In the genomic region with DNA sequence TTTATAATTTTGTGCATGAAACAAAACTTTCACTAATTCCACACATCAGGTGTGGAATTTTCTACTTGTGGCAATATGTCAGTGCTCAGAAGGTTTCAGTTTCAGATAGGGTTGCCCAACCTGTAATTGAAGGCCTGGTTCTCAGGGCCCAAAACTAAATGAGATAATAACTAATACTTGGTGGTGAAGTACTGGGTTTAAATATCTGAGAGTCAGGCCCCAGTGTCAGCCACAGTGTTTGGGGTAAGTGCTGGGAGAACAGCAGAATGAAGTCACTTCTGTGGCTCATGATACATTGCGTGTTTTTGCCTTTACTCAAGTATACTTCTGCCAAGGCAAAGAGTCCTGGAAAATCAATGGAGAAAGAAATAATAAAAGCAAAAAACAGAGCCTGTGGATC, we compare ENCODE assay signal across 12 cellular contexts. TPM values are rescaled to one million over a fixed set of nuclear protein-coding genes. Genes with fewer than 3 reads are reported as not detected.
A peak's percentile ranks its signal among the peaks of the same experiment; 100 is the strongest.
DNase-seq lines count a peak whose midpoint lies in the region; ATAC-seq, FAIRE-seq and TF ChIP-seq lines count a peak whose summit lies in the region.
"Had no signal": no experiment of that assay in that cellular context is flagged by ENCODE, and none has a peak within 500 bp of the region (broad histone marks: within the 10 kb centered on the region; RNA-seq: fewer than 3 reads in every experiment).

No MANE protein-coding gene starts in this region.

- no peak overlapping the region for H3K27ac ChIP-seq in GM23338 (ENCODE audit: low read depth)

- no peaks in the 10 kb centered on the region for H3K9me3 Mint-ChIP-seq in activated CD8-positive, alpha-beta T cell treated with anti-CD3 and anti-CD28 coated beads, Interleukin-2, amount 10 ng/mL, durations not matched to agents 7 days and 5 days (ENCODE audit: insufficient read depth)
- peaks cover 0 to 1% (median 0%) of the 10 kb centered on the region in 7 donors for H3K9me3 Mint-ChIP-seq in naive B cell
- H3K9me3 Mint-ChIP-seq in GM23338 = no peaks in the 10 kb centered on the region

- H3F3A ChIP-seq in GM23338 (replicated peaks; ENCODE audit: low read depth) = peaks cover 22% of the 10 kb centered on the region; the same call in 1 of the 2 replicates

- no peak overlapping the region for H3K4me2 ChIP-seq in GM23338

- POLR2A ChIA-PET in activated CD8-positive, alpha-beta T cell treated with anti-CD3 and anti-CD28 coated beads, Interleukin-2, amount 10 ng/mL, durations not matched to agents 7 days and 5 days (lab: Charles Lee) = no interaction called here

- peaks cover 78% of the 10 kb centered on the region for H3K36me3 Mint-ChIP-seq in activated CD8-positive, alpha-beta T cell treated with anti-CD3 and anti-CD28 coated beads, Interleukin-2, amount 10 ng/mL, durations not matched to agents 7 days and 5 days (ENCODE audit: low read depth)
- H3K36me3 Mint-ChIP-seq in naive B cell = peaks cover 6 to 15% of the 10 kb centered on the region in 2 donors
- H3K36me3 Mint-ChIP-seq in GM23338 (ENCODE audit: low read depth) = peaks cover 69% of the 10 kb centered on the region

- H3K36me3 ChIP-seq in GM23338 (ENCODE audit: insufficient read depth) = peaks cover 30% of the 10 kb centered on the region

- intact Hi-C loops in cardiac septum (cut with DNase I) = no loop called here

- H3K27me3 ChIP-seq in GM23338 (ENCODE audit: insufficient read depth) = no peaks in the 10 kb centered on the region

- peak; percentile 21 for FAIRE-seq in GM18507 (lab: Jason Lieb, UNC)
- FAIRE-seq in D721Med (lab: Jason Lieb, UNC) = no peak
- FAIRE-seq: endothelial cell of umbilical vein, HTR-8/SVneo had no signal

- H3K9me2 ChIP-seq in GM23338 (ENCODE audit: insufficient read depth) = no peaks in the 10 kb centered on the region

- peaks cover 91% of the 10 kb centered on the region for H4K20me1 ChIP-seq in GM23338 (replicated peaks; ENCODE audit: insufficient read depth)

- peaks cover 100% of the 10 kb centered on the region for H3K79me2 ChIP-seq in GM23338 (replicated peaks; ENCODE audit: insufficient read depth)

- no peak for ATAC-seq in activated CD8-positive, alpha-beta T cell treated with anti-CD3 and anti-CD28 coated beads, Interleukin-2, amount 10 ng/mL, durations not matched to agents 7 days and 5 days
- no peak for ATAC-seq in naive B cell (ENCODE audit: low read depth in 2 of 2)
- no peak for ATAC-seq in GM23338

- no peaks in the 10 kb centered on the region for H3K27me3 Mint-ChIP-seq in activated CD8-positive, alpha-beta T cell treated with anti-CD3 and anti-CD28 coated beads, Interleukin-2, amount 10 ng/mL, durations not matched to agents 7 days and 5 days (ENCODE audit: low read depth)
- no peaks in the 10 kb centered on the region for H3K27me3 Mint-ChIP-seq in naive B cell
- no peaks in the 10 kb centered on the region for H3K27me3 Mint-ChIP-seq in GM23338 (ENCODE audit: insufficient read depth, low read depth, poor library complexity)

- peaks cover 14% of the 10 kb centered on the region; the same call in 1 of the 2 replicates for H3K4me1 ChIP-seq in GM23338 (ENCODE audit: insufficient read depth)

- no peak overlapping the region for H3K4me3 Mint-ChIP-seq in activated CD8-positive, alpha-beta T cell treated with anti-CD3 and anti-CD28 coated beads, Interleukin-2, amount 10 ng/mL, durations not matched to agents 7 days and 5 days
- H3K4me3 Mint-ChIP-seq in naive B cell (peak overlapping the region in 7 of 8 donors; percentile 40 to 86 (median 72)), GM23338 (no peak overlapping the region)

- CTCF ChIA-PET in activated CD8-positive, alpha-beta T cell treated with anti-CD3 and anti-CD28 coated beads, Interleukin-2, amount 10 ng/mL, durations not matched to agents 7 days and 5 days (lab: Charles Lee) = no interaction called here

- H3K4me3 ChIP-seq in AG10803 (ENCODE audit: low read length) = no peak overlapping the region
- H3K4me3 ChIP-seq in GM23338 = no peak overlapping the region

- peaks cover 74% of the 10 kb centered on the region for H3K4me1 Mint-ChIP-seq in activated CD8-positive, alpha-beta T cell treated with anti-CD3 and anti-CD28 coated beads, Interleukin-2, amount 10 ng/mL, durations not matched to agents 7 days and 5 days (ENCODE audit: low read depth)
- H3K4me1 Mint-ChIP-seq in naive B cell (peaks cover 56 to 82% (median 72%) of the 10 kb centered on the region in 3 donors), GM23338 (peaks cover 28% of the 10 kb centered on the region)

- DNase-seq in AG10803 (ENCODE audit: low read depth) (peak; percentile 81), GM18507 (ENCODE audit: extremely low spot score, insufficient read length, low read depth) (no peak), naive B cell (no peak), D721Med (ENCODE audit: insufficient read length, low spot score) (no peak), GM23338 (ENCODE audit: low spot score) (no peak), cardiac septum (ENCODE audit: low spot score) (no peak), SIG-M5 treated with dmso at 0.1 percent for 504 hours (lab: John Stamatoyannopoulos, UW; ENCODE audit: unreplicated experiment) (no peak)
- DNase-seq in activated CD8-positive, alpha-beta T cell treated with anti-CD3 and anti-CD28 coated beads, Interleukin-2, amount 10 ng/mL, durations not matched to agents 7 days and 5 days = no peak
- DNase-seq: anterior cingulate cortex, COR-L47 had no signal

- no peak overlapping the region for H2AFZ ChIP-seq in GM23338

- TF ChIP-seq CTCF in AG10803 (conservative IDR thresholded peaks at IDR 0.05; ENCODE audit: low read length) (no peak), D721Med (IDR thresholded peaks at IDR 0.05; ENCODE audit: insufficient read depth, missing control alignments) (no peak), GM23338 (conservative IDR thresholded peaks at IDR 0.05; ENCODE audit: low read depth in 2 of 2) (no peak)

- peak overlapping the region; percentile 55 for H3K27ac Mint-ChIP-seq in activated CD8-positive, alpha-beta T cell treated with anti-CD3 and anti-CD28 coated beads, Interleukin-2, amount 10 ng/mL, durations not matched to agents 7 days and 5 days
- peak overlapping the region; percentile 83 to 98 (median 95) for H3K27ac Mint-ChIP-seq in naive B cell
- no peak overlapping the region for H3K27ac Mint-ChIP-seq in GM23338

TF ChIP-seq in GM23338, 12 proteins besides CTCF, POLR2A, EP300 and RAD21 (continues in another document):
- TF ChIP-seq EZH2phosphoT487 (IDR thresholded peaks at IDR 0.05; ENCODE audit: unreplicated experiment) (no peak), STAT1 (IDR thresholded peaks at IDR 0.05; ENCODE audit: unreplicated experiment) (no peak), POLR2AphosphoS5 (IDR thresholded peaks at IDR 0.05; ENCODE audit: low read depth) (no peak), JUNB (IDR thresholded peaks at IDR 0.05; ENCODE audit: unreplicated experiment) (no peak), EZH2 (IDR thresholded peaks at IDR 0.05; ENCODE audit: low read depth, unreplicated experiment) (no peak), ZNF114 (CRISPR knock-in tag; IDR thresholded peaks at IDR 0.05) (no peak)
- TF ChIP-seq, protein P1, sequence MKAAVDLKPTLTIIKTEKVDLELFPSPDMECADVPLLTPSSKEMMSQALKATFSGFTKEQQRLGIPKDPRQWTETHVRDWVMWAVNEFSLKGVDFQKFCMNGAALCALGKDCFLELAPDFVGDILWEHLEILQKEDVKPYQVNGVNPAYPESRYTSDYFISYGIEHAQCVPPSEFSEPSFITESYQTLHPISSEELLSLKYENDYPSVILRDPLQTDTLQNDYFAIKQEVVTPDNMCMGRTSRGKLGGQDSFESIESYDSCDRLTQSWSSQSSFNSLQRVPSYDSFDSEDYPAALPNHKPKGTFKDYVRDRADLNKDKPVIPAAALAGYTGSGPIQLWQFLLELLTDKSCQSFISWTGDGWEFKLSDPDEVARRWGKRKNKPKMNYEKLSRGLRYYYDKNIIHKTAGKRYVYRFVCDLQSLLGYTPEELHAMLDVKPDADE (IDR thresholded peaks at IDR 0.05) = no peak

RNA-seq across cellular contexts. Expression of a gene that starts 5.6 kb away (rescaled TPM):
- 100 to 1,000 TPM; 116 to 134 TPM for total RNA-seq in activated CD8-positive, alpha-beta T cell treated with anti-CD3 and anti-CD28 coated beads, Interleukin-2, amount 10 ng/mL, durations not matched to agents 7 days and 5 days
- polyA plus RNA-seq in naive B cell (ENCODE audit: low read depth in 6 of 6) (100 to 1,000 TPM in 1 of 6 donors, 10 to 100 TPM in 5; 18.3 to 119 (median 43.4) TPM), GM23338 (2016; fragmentation: Nextera tagmentation; extraction: Ambion mirVana) (76.5 and 85.2 TPM in 2 replicates)
- 82.2 and 109 TPM in 2 replicates for total RNA-seq in GM23338 (2014; rRNA removed; shearing (Covaris generic))
- 67.4 TPM for total RNA-seq in cardiac septum

RNA-seq across cellular contexts. Expression of a gene that starts 5.9 kb away (rescaled TPM):
- total RNA-seq in activated CD8-positive, alpha-beta T cell treated with anti-CD3 and anti-CD28 coated beads, Interleukin-2, amount 10 ng/mL, durations not matched to agents 7 days and 5 days = 10 to 100 TPM; 84.2 to 96.6 TPM
- polyA plus RNA-seq in naive B cell (ENCODE audit: low read depth in 6 of 6) (10 to 100 TPM; 19.9 to 56.0 (median 29.3) TPM), GM23338 (2016; fragmentation: Nextera tagmentation; extraction: Ambion mirVana) (102 and 110 TPM in 2 replicates)
- total RNA-seq in GM23338 (2014; rRNA removed; shearing (Covaris generic)) = 29.6 and 37.7 TPM in 2 replicates
- 48.6 TPM for total RNA-seq in cardiac septum

RNA-seq across cellular contexts. Expression of a gene that starts 51.8 kb away (rescaled TPM):
- 10 to 100 TPM; 53.1 to 55.1 TPM for total RNA-seq in activated CD8-positive, alpha-beta T cell treated with anti-CD3 and anti-CD28 coated beads, Interleukin-2, amount 10 ng/mL, durations not matched to agents 7 days and 5 days
- polyA plus RNA-seq in naive B cell (ENCODE audit: low read depth in 6 of 6) = 100 to 1,000 TPM in 2 of 6 donors, 10 to 100 TPM in 4; 74.0 to 101 (median 86.6) TPM
- total RNA-seq in GM23338 (2014; rRNA removed; shearing (Covaris generic)) = 9.1 and 15.5 TPM in 2 replicates
- 54.6 and 63.8 TPM in 2 replicates for polyA plus RNA-seq in GM23338 (2016; fragmentation: Nextera tagmentation; extraction: Ambion mirVana)
- total RNA-seq in cardiac septum = 143 TPM

RNA-seq across cellular contexts. Expression of a gene that starts 52.4 kb away (rescaled TPM):
- total RNA-seq in activated CD8-positive, alpha-beta T cell treated with anti-CD3 and anti-CD28 coated beads, Interleukin-2, amount 10 ng/mL, durations not matched to agents 7 days and 5 days = 1 to 10 TPM; 2.0 to 2.1 TPM
- 1 to 10 TPM; 1.1 to 6.5 (median 2.6) TPM for polyA plus RNA-seq in naive B cell (ENCODE audit: low read depth in 6 of 6)
- 12.9 and 14.6 TPM in 2 replicates for total RNA-seq in GM23338 (2014; rRNA removed; shearing (Covaris generic))
- 17.8 and 18.4 TPM in 2 replicates for polyA plus RNA-seq in GM23338 (2016; fragmentation: Nextera tagmentation; extraction: Ambion mirVana)
- total RNA-seq in cardiac septum = 4.3 TPM

Comparison
In these comparisons a context has a peak if more than half of its experiments do, and no peak if none do; other contexts are left out.
1. H3K4me3 Mint-ChIP-seq: peak in naive B cell (7 of 8); none in activated CD8-positive, alpha-beta T cell treated with anti-CD3 and anti-CD28 coated beads, Interleukin-2, amount 10 ng/mL, durations not matched to agents 7 days and 5 days (single experiment) and GM23338 (single experiment).